Comparison of ENCODE assay signal across 8 cellular contexts in the genomic region with DNA sequence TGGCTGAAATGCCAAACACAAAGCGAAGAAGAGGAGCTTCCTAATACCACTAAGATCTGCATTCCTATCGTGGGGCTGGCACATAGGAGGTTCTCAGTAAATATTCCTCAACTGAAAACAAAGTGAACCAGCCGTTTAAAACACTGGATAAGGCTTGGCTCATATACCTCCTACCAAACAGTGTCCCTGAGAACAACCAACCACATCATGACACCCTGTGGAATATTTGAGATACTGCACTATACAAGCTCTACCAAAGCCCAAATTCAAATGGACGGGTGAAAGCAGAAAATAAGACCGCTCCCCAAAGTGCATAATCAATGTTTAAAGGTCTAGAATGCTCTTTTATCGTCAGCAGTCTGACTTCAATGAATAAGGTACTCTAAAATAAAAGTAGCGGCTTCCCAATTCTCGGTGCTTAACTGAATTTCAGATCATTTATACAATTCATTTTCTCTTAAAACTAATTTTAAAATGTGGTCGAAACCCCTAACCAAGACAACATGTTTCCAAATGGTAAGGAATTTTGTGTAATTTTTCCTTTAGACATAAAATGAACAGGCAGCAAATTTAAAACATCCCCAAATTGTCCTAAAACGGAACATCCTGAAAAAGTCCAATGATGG.
DNase-seq lines count a peak whose midpoint lies in the region; ATAC-seq, FAIRE-seq and TF ChIP-seq lines count a peak whose summit lies in the region.

No MANE protein-coding gene starts in this region.

- DNase-seq in GM13977 (ENCODE audit: low spot score) (no peak), NCI-H526 (lab: John Stamatoyannopoulos, UW) (peak; percentile 26 to 60), H1 (ENCODE audit: low read depth in 1 of 2, low spot score in 2 of 2) (no peak), coronary artery (ENCODE audit: low spot score) (no peak)
- DNase-seq in stimulated activated CD4-positive, alpha-beta T cell treated with anti-CD3 and anti-CD28 coated beads, Interleukin-1b, Interleukin-23, amount 100 ng/mL, for 48 hours = no peak

- no peak overlapping the region for H3K4ac ChIP-seq in H1 (replicated peaks; ENCODE audit: insufficient read length, low read depth, low read length)

- no peak overlapping the region for H4K5ac ChIP-seq in H1 (ENCODE audit: insufficient read length, low read depth, low read length)

- H3K23me2 ChIP-seq in H1 (ENCODE audit: low read depth, low read length) = no peaks in the 10 kb centered on the region

- no peaks in the 10 kb centered on the region for H3K36me3 ChIP-seq in H1 (ENCODE audit: control insufficient read depth in 2 of 4, insufficient read depth in 4 of 4, low read length in 3 of 4)

- H4K8ac ChIP-seq in H1 (ENCODE audit: extremely low read depth, insufficient read depth, low read length) = no peak overlapping the region

- H2BK120ac ChIP-seq in H1 (replicated peaks; ENCODE audit: low read depth, low read length) = no peak overlapping the region

- no peak overlapping the region for H3K9ac ChIP-seq in H1 (replicated peaks in 1 of 4; ENCODE audit: extremely low read depth in 1 of 4, low read depth in 3 of 4, low read length in 3 of 4)

- no peak overlapping the region for H3K14ac ChIP-seq in H1 (ENCODE audit: insufficient read length)

- no peaks in the 10 kb centered on the region for H3K79me2 ChIP-seq in H1 (ENCODE audit: control insufficient read depth in 1 of 2, insufficient read depth in 2 of 2, low read length in 2 of 2)

- TF ChIP-seq CTCF in GM13977 (IDR thresholded peaks at IDR 0.05; ENCODE audit: extremely low read depth, insufficient read depth, missing control alignments) (peak; percentile 9), H1 (IDR thresholded peaks at IDR 0.05; ENCODE audit: control extremely low read depth in 1 of 3, insufficient read depth in 1 of 3, low read depth in 1 of 3, low read length in 3 of 3) (peak in 2 of 3 experiments; percentile 52 to 65; a peak in 3 of 4 replicates), nephron (IDR thresholded peaks at IDR 0.05; ENCODE audit: unreplicated experiment in 3 of 3) (peak; percentile 54 to 74 (median 72)), coronary artery (IDR thresholded peaks at IDR 0.05) (no peak)

- no peak for TF ChIP-seq POLR2A in H1 (IDR thresholded peaks at IDR 0.05; ENCODE audit: control extremely low read depth in 1 of 2, low read depth in 2 of 2, low read length in 2 of 2)

- 78% methylated on average over 10 of the region's 10 CpGs; no CpG with 5 or more reads in 1 of the 2 experiments for WGBS in H1 (ENCODE audit: extremely low coverage in 1 of 2, insufficient coverage in 1 of 2, insufficient read length in 1 of 2, insufficient replicate concordance in 2 of 2, low coverage in 1 of 2, low lambda C conversion rate in 2 of 2, missing lambda C conversion rate in 1 of 2), 2 experiments

- H2BK15ac ChIP-seq in H1 (ENCODE audit: low read length) = no peak overlapping the region

- no peak overlapping the region for H2BK12ac ChIP-seq in H1 (ENCODE audit: low read depth, low read length)

- FAIRE-seq in H1 (lab: Jason Lieb, UNC) = peak; percentile 97

- H2AK5ac ChIP-seq in H1 (ENCODE audit: low read depth, low read length) = no peak overlapping the region

- CTCF ChIA-PET in H1 (lab: Charles Lee; ENCODE audit: partially characterized antibody) = interaction anchor here (0.7 to 2.8 kb wide), 24 partner anchors 9 to 715 kb away, joined by 3 to 13 read pairs (median 4); no protein-coding TSS in a partner anchor

- peaks cover 21% of the 10 kb centered on the region for H3K36me3 Mint-ChIP-seq in nephron (ENCODE audit: low read depth)

- H3K4me3 Mint-ChIP-seq in nephron = no peak overlapping the region

- peaks cover 29% of the 10 kb centered on the region for H3K9me3 Mint-ChIP-seq in nephron

- no peak overlapping the region for H3K27ac ChIP-seq in H1 (ENCODE audit: low read depth, low read length)
- no peak overlapping the region for H3K27ac ChIP-seq in coronary artery

- H3K4me1 Mint-ChIP-seq in nephron = peaks cover 19% of the 10 kb centered on the region

- H4K20me1 ChIP-seq in H1 (replicated peaks in 1 of 2; ENCODE audit: control insufficient read depth in 1 of 2, insufficient read depth in 2 of 2, low read length in 2 of 2) = no peaks in the 10 kb centered on the region

- H3K18ac ChIP-seq in H1 (ENCODE audit: extremely low read depth, low read length) = no peak overlapping the region

- H3K27ac Mint-ChIP-seq in nephron = peak overlapping the region; percentile 4 to 35 (median 4)

- H3K4me2 ChIP-seq in H1 (ENCODE audit: insufficient read depth in 1 of 2, low read depth in 2 of 2, low read length in 2 of 2) = no peak overlapping the region

- no peak overlapping the region for H2AFZ ChIP-seq in H1 (ENCODE audit: low read length)

- no peak for ATAC-seq in GM21737 (IDR thresholded peaks at IDR 0.05; ENCODE audit: unreplicated experiment)
- no peak for ATAC-seq in GM21360 (IDR thresholded peaks at IDR 0.05; ENCODE audit: unreplicated experiment)

- no peaks in the 10 kb centered on the region for H3K27me3 Mint-ChIP-seq in nephron (ENCODE audit: low read depth)

- no peaks in the 10 kb centered on the region for H3K9me3 ChIP-seq in H1 (ENCODE audit: insufficient read depth in 2 of 2, low read depth in 1 of 2, low read length in 1 of 2)

- H3K4me1 ChIP-seq in H1 (replicated peaks in 1 of 4; ENCODE audit: control insufficient read depth in 3 of 4, insufficient read depth in 4 of 4, low read length in 3 of 4) = no peaks in the 10 kb centered on the region; a peak in 1 of 7 replicates

- H3K23ac ChIP-seq in H1 (ENCODE audit: insufficient read length) = no peak overlapping the region

- H2BK5ac ChIP-seq in H1 (ENCODE audit: low read depth, low read length) = no peak overlapping the region

- peak; percentile 82 to 85 for TF ChIP-seq RAD21 in H1 (IDR thresholded peaks at IDR 0.05 in 1 of 2, conservative IDR thresholded peaks at IDR 0.05 in 1 of 2; ENCODE audit: low read depth in 2 of 2, low read length in 2 of 2)

- POLR2A ChIA-PET in H1 (lab: Charles Lee; ENCODE audit: partially characterized antibody) = interaction anchor here (1.1 kb wide), 1 partner anchor 8 kb away, joined by 3 read pairs; no protein-coding TSS in a partner anchor

- TF ChIP-seq EP300 in H1 (IDR thresholded peaks at IDR 0.05; ENCODE audit: borderline replicate concordance in 1 of 2, low read depth in 2 of 2, low read length in 2 of 2) = no peak

- no peaks in the 10 kb centered on the region for H3K79me1 ChIP-seq in H1 (ENCODE audit: low read depth, low read length)

- in situ Hi-C loops in GM13977 (cut with MboI; ENCODE audit: low pct_unique_long_range_greater_than_20kb, low sequenced_read_pairs, unreplicated experiment) = no loop called here

- no peak overlapping the region for H2BK20ac ChIP-seq in H1 (ENCODE audit: low read length)

- H3K56ac ChIP-seq in H1 (replicated peaks; ENCODE audit: insufficient read length, low read depth, low read length) = no peak overlapping the region

- H3K4me3 ChIP-seq in H1 (ENCODE audit: extremely low read depth in 1 of 4, insufficient read depth in 2 of 4, low read depth in 3 of 4, low read length in 4 of 4) = no peak overlapping the region
- H3K4me3 ChIP-seq in coronary artery = no peak overlapping the region

- no peaks in the 10 kb centered on the region for H3K27me3 ChIP-seq in H1 (replicated peaks in 1 of 4; ENCODE audit: control insufficient read depth in 3 of 4, extremely low read depth in 1 of 4, insufficient read depth in 3 of 4, low read length in 3 of 4)

- no peak overlapping the region for H4K91ac ChIP-seq in H1 (replicated peaks; ENCODE audit: insufficient read length, low read length)

TF ChIP-seq in H1, 55 proteins besides CTCF, POLR2A, EP300 and RAD21:
- TF ChIP-seq POLR2AphosphoS5 (IDR thresholded peaks at IDR 0.05; ENCODE audit: low read depth, low read length) (no peak), HDAC2 (IDR thresholded peaks at IDR 0.05; ENCODE audit: borderline replicate concordance in 1 of 2, low read depth in 2 of 2, low read length in 2 of 2) (no peak), ASH2L (IDR thresholded peaks at IDR 0.05; ENCODE audit: low read length) (no peak), TAF7 (optimal IDR thresholded peaks at IDR 0.05; ENCODE audit: borderline replicate concordance, low read depth, low read length) (no peak), CHD2 (IDR thresholded peaks at IDR 0.05; ENCODE audit: low read length) (no peak)

Comparison
In these comparisons a context has a peak if more than half of its experiments do, and no peak if none do; other contexts are left out.
1. DNase-seq: peak in NCI-H526 (2 of 2); none in GM13977 (single experiment), H1 (0 of 2), stimulated activated CD4-positive, alpha-beta T cell treated with anti-CD3 and anti-CD28 coated beads, Interleukin-1b, Interleukin-23, amount 100 ng/mL, for 48 hours (single experiment) and coronary artery (single experiment).